Comparison of ENCODE assay signal across 8 cellular contexts in genomic region chr12:64802180-64802775, GRCh38. TPM values are rescaled to one million over a fixed set of nuclear protein-coding genes. Genes with fewer than 3 reads are reported as not detected.
A peak's percentile ranks its signal among the peaks of the same experiment; 100 is the strongest.
DNase-seq lines count a peak whose midpoint lies in the region; ATAC-seq and TF ChIP-seq lines count a peak whose summit lies in the region.
"Not testable (repeated sequence)": the region's sequence is repeated elsewhere in the genome, so short reads cannot be mapped to it uniquely, and the experiment has no call there.

No MANE protein-coding gene starts in this region.

- not testable (repeated sequence) for H3K4me1 ChIP-seq in Loucy (ENCODE audit: insufficient read depth, low read length, poor library complexity, severe bottlenecking)
- peaks cover 15% of the 10 kb centered on the region for H3K4me1 ChIP-seq in PC-9 (replicated peaks; ENCODE audit: insufficient read depth)

- DNase-seq in COLO668 (lab: John Stamatoyannopoulos, UW; ENCODE audit: unreplicated experiment) (peak; percentile 63), PC-9 (peak; percentile 44 to 64), activated T-cell treated with anti-CD3 and anti-CD28 coated beads for 24 hours (ENCODE audit: low read depth) (peak; percentile 48), endothelial cell (ENCODE audit: low spot score) (peak; percentile 76), medulla oblongata (ENCODE audit: extremely low spot score) (peak; percentile 48)
- peak; percentile 28 for DNase-seq in stimulated activated CD8-positive, alpha-beta memory T cell treated with anti-CD3 and anti-CD28 coated beads, Interleukin-12 subunit alpha, Interleukin-12 subunit beta, amount 100 ng/mL, for 1 hour (ENCODE audit: low read depth)

- H3K4me1 Mint-ChIP-seq in endothelial cell (ENCODE audit: unreplicated experiment), result not testable (repeated sequence)

- BruUV-seq in PC-9 (replicated peaks; lab: Mats Ljungman, UMichigan), result not testable (repeated sequence)

- ATAC-seq in GM21576 (IDR thresholded peaks at IDR 0.05; ENCODE audit: unreplicated experiment), result peak; percentile 61

- H3K36me3 ChIP-seq in Loucy (ENCODE audit: insufficient read depth, low read length); PC-9 (ENCODE audit: low read depth): not testable (repeated sequence)

- not testable (repeated sequence) for H3K79me2 ChIP-seq in Loucy (ENCODE audit: insufficient read depth, low read length)
- peaks cover 15% of the 10 kb centered on the region; the same call in 1 of the 2 replicates for H3K79me2 ChIP-seq in PC-9 (ENCODE audit: low read depth)

- H3K36me3 Mint-ChIP-seq in endothelial cell (ENCODE audit: low read depth, unreplicated experiment), result not testable (repeated sequence)

- H3F3A ChIP-seq in Loucy (ENCODE audit: low read depth), result not testable (repeated sequence)
- H3F3A ChIP-seq in PC-9 (ENCODE audit: insufficient read depth, low read depth), result peaks cover 17% of the 10 kb centered on the region; the same call in 1 of the 2 replicates

- not testable (repeated sequence) for H3K9me3 Mint-ChIP-seq in endothelial cell (ENCODE audit: unreplicated experiment)

- not testable (repeated sequence) for H3K4me2 ChIP-seq in Loucy (ENCODE audit: low read depth, low read length, poor library complexity, severe bottlenecking); PC-9

- POLR2A ChIA-PET in PC-9 (lab: Charles Lee; ENCODE audit: unreplicated experiment), result not testable (repeated sequence)

- not testable (repeated sequence) for H3K4me3 ChIP-seq in Loucy (ENCODE audit: low read length, poor library complexity, severe bottlenecking); PC-9

- H3K9ac ChIP-seq in Loucy (ENCODE audit: low read depth, low read length, poor library complexity, severe bottlenecking), result not testable (repeated sequence)

- intact Hi-C loops in PC-9 (cut with micrococcal nuclease; ENCODE audit: unreplicated experiment), result loop anchor here (1.0 to 5.0 kb wide), 3 partner anchors 89 to 321 kb away; no protein-coding TSS in a partner anchor

- not testable (repeated sequence) for H3K27me3 ChIP-seq in Loucy (ENCODE audit: insufficient read depth, low read length, poor library complexity, severe bottlenecking); PC-9 (ENCODE audit: insufficient read depth, low read depth)

- CTCF ChIA-PET in PC-9 (lab: Charles Lee), result interaction anchor here (0.6 to 1.1 kb wide), 4 partner anchors 16 to 800 kb away, joined by 3 read pairs; no protein-coding TSS in a partner anchor

- not testable (repeated sequence) for H3K4me3 Mint-ChIP-seq in endothelial cell (ENCODE audit: unreplicated experiment)

- H3K9me3 ChIP-seq in Loucy (ENCODE audit: insufficient read depth, low read depth, low read length); PC-9 (ENCODE audit: insufficient read depth, low read depth): not testable (repeated sequence)

- TF ChIP-seq CTCF in Loucy (conservative IDR thresholded peaks at IDR 0.05; ENCODE audit: low read length), result peak; percentile 80
- peak; percentile 93 for TF ChIP-seq CTCF in PC-9 (conservative IDR thresholded peaks at IDR 0.05)
- TF ChIP-seq CTCF in endothelial cell (IDR thresholded peaks at IDR 0.05; ENCODE audit: unreplicated experiment), result peak; percentile 86

- not testable (repeated sequence) for H3K27me3 Mint-ChIP-seq in endothelial cell (ENCODE audit: unreplicated experiment)

- H4K20me1 ChIP-seq in Loucy (ENCODE audit: insufficient read depth, low read length, poor library complexity, severe bottlenecking); PC-9 (ENCODE audit: insufficient read depth): not testable (repeated sequence)

- H2AFZ ChIP-seq in Loucy (ENCODE audit: low read length); PC-9: not testable (repeated sequence)

- not testable (repeated sequence) for H3K27ac Mint-ChIP-seq in endothelial cell (ENCODE audit: unreplicated experiment)

- not testable (repeated sequence) for H3K27ac ChIP-seq in PC-9

- H3K9me2 ChIP-seq in Loucy (replicated peaks; ENCODE audit: low read depth, low read length); PC-9 (ENCODE audit: insufficient read depth): not testable (repeated sequence)

RNA-seq across cellular contexts. Expression of gene TBC1D30, which starts 22.2 kb away (rescaled TPM):
- total RNA-seq in PC-9 (2021) (8.6 and 9.0 TPM in 2 replicates), endothelial cell (ENCODE audit: unreplicated experiment) (3.6 TPM)

RNA-seq across cellular contexts. Expression of gene GNS, which starts 43.1 kb away (rescaled TPM):
- 68.4 and 74.9 TPM in 2 replicates for total RNA-seq in PC-9 (2021)
- total RNA-seq in endothelial cell (ENCODE audit: unreplicated experiment), result 80.2 TPM
